8 cellular contexts compared by ENCODE assay signal in the genomic region with DNA sequence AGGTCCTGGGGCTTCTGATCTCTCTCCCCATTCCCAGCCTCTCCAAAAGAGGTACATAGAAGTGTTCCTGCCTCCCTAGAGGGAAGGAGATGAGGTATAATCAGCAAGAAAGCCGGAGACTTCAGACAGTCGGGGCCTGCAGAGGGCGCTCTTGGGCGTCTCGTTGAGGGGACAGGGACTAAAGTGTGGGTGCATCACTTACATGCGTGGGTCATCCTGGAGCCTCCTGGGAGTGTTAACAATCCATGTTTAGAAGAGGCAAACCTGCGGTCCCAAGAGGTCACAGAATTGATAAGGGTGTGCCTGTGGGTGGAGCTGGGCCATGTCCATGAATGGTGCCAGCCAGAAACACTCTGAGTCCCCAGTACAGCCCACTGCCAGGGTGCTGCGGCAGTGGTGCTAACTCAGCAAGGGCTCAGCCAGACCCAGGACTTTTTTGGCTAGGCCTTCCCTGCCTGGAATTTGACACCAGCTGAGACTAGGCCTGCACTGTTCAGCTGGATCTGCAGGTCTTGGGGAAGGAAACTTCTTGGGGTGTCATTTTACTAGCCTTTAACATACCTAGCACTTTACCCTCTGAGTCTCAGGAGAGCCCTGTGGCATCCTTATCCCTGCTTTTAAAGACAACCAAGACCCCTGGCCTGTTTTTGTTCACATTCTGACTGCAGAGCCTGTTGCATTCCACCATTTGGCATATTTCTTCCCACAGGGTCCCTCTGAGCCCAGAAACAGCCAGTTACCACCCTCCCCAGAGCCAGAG. TPM values are rescaled to one million over a fixed set of nuclear protein-coding genes. Genes with fewer than 3 reads are reported as not detected.
DNase-seq lines count a peak whose midpoint lies in the region; ATAC-seq and TF ChIP-seq lines count a peak whose summit lies in the region.

No MANE protein-coding gene starts in this region.

- H3K27me3 ChIP-seq in heart right ventricle (no peaks in the 10 kb centered on the region), Peyer's patch (no peaks in the 10 kb centered on the region)

- TF ChIP-seq CTCF in heart right ventricle (IDR thresholded peaks at IDR 0.05) (peak in 7 of 9 donors; percentile 10 to 48 (median 41)), Peyer's patch (IDR thresholded peaks at IDR 0.05) (peak in 3 of 6 experiments; percentile 20 to 34 (median 24))

- H3K9me3 ChIP-seq in heart right ventricle: no peaks in the 10 kb centered on the region
- no peaks in the 10 kb centered on the region for H3K9me3 ChIP-seq in Peyer's patch

- no peak for TF ChIP-seq POLR2A in Peyer's patch (IDR thresholded peaks at IDR 0.05)

- intact Hi-C loops in heart right ventricle (cut with DNase I): loop anchor here in 3 of 10 donors (5.0 to 10.0 kb wide), 2 partner anchors 49 to 52 kb away; no protein-coding TSS in a partner anchor

- H3K4me1 ChIP-seq in heart right ventricle (peaks cover 0 to 64% (median 54%) of the 10 kb centered on the region in 9 donors), Peyer's patch (peaks cover 0 to 16% (median 8%) of the 10 kb centered on the region in 4 donors)

- peak in 7 of 8 donors; percentile 29 to 74 (median 52) for ATAC-seq in heart right ventricle
- no peak for ATAC-seq in HG03442 (IDR thresholded peaks at IDR 0.05; ENCODE audit: unreplicated experiment)

- peak overlapping the region in 4 of 10 donors; percentile 1 to 52 (median 32) for H3K27ac ChIP-seq in heart right ventricle
- H3K27ac ChIP-seq in Peyer's patch: no peak overlapping the region

- DNase-seq in Daoy (ENCODE audit: low read depth) (peak; percentile 23), NAMALWA (ENCODE audit: low spot score) (peak; percentile 52), heart right ventricle (peak in 1 of 2 donors; percentile 41), Peyer's patch (no peak), NCI-H345 (lab: John Stamatoyannopoulos, UW) (no peak)
- peak; percentile 49 for DNase-seq in activated naive CD4-positive, alpha-beta T cell treated with Interleukin-2 at 50 U/mL for 16 hours
- peak; percentile 33 for DNase-seq in stimulated activated CD8-positive, alpha-beta memory T cell treated with anti-CD3 and anti-CD28 coated beads, Interleukin-7, amount 100 ng/mL, for 24 hours (ENCODE audit: low read depth)

- no peak overlapping the region for H3K4me3 ChIP-seq in heart right ventricle
- no peak overlapping the region for H3K4me3 ChIP-seq in Peyer's patch

- H3K36me3 ChIP-seq in heart right ventricle (peaks cover 0 to 49% (median 8%) of the 10 kb centered on the region in 9 donors), Peyer's patch (peaks cover 0 to 42% (median 0%) of the 10 kb centered on the region in 3 donors)

- WGBS in heart right ventricle, 2 donors: 50 to 51% methylated on average over 8 of the region's 8 CpGs

RNA-seq across cellular contexts. Expression of a gene that starts 5.5 kb away (rescaled TPM):
- 50.1 and 98.6 TPM in 2 replicates for total RNA-seq in Daoy (2014; rRNA removed; shearing (Covaris generic))
- total RNA-seq in heart right ventricle (1 to 10 TPM; 2.3 to 6.1 (median 4.0) TPM), Peyer's patch (10 to 100 TPM; 36.3 to 54.2 (median 38.8) TPM)
- 10 to 100 TPM; 12.7 to 26.4 TPM for polyA plus RNA-seq in heart right ventricle

RNA-seq across cellular contexts. Expression of a gene that starts 8.3 kb away (rescaled TPM):
- 0.29 and 7.1 TPM in 2 replicates for total RNA-seq in Daoy (2014; rRNA removed; shearing (Covaris generic))
- total RNA-seq in heart right ventricle (under 1 TPM in 6 of 10 donors, not detected in 4; 0.11 to 0.35 (median 0.28) TPM), Peyer's patch (1 to 10 TPM in 1 of 4 donors, under 1 TPM in 1, not detected in 2; 0.80 to 2.6 TPM)
- polyA plus RNA-seq in heart right ventricle: 1 to 10 TPM in 1 of 2 donors, under 1 TPM in 1; 0.19 to 1.2 TPM

RNA-seq across cellular contexts. Expression of a gene that starts 17.8 kb away (rescaled TPM):
- total RNA-seq in Daoy (2014; rRNA removed; shearing (Covaris generic)): 53.8 and 79.6 TPM in 2 replicates
- total RNA-seq in heart right ventricle: 10 to 100 TPM; 10.8 to 41.0 (median 18.2) TPM
- polyA plus RNA-seq in heart right ventricle: 100 to 1,000 TPM in 1 of 2 donors, 10 to 100 TPM in 1; 17.6 to 325 TPM
- 10 to 100 TPM; 14.9 to 49.2 (median 30.0) TPM for total RNA-seq in Peyer's patch

RNA-seq across cellular contexts. Expression of a gene that starts 41.5 kb away (rescaled TPM):
- total RNA-seq in Daoy (2014; rRNA removed; shearing (Covaris generic)): 21.2 and 23.8 TPM in 2 replicates
- 10 to 100 TPM; 20.4 to 31.0 (median 25.8) TPM for total RNA-seq in heart right ventricle
- polyA plus RNA-seq in heart right ventricle: 10 to 100 TPM; 18.4 to 31.9 TPM
- 100 to 1,000 TPM in 1 of 4 donors, 10 to 100 TPM in 3; 55.0 to 131 (median 92.4) TPM for total RNA-seq in Peyer's patch

RNA-seq across cellular contexts. Expression of a gene that starts 56.8 kb away (rescaled TPM):
- total RNA-seq in Daoy (2014; rRNA removed; shearing (Covaris generic)): 62.9 and 69.3 TPM in 2 replicates
- total RNA-seq in heart right ventricle (10 to 100 TPM; 43.1 to 61.3 (median 49.5) TPM), Peyer's patch (10 to 100 TPM; 42.1 to 69.7 (median 50.1) TPM)
- polyA plus RNA-seq in heart right ventricle: 10 to 100 TPM; 52.1 to 63.6 TPM

Comparison
In these comparisons a context has a peak if more than half of its experiments do, and no peak if none do; other contexts are left out.
1. DNase-seq: peak in Daoy (single experiment), NAMALWA (single experiment), activated naive CD4-positive, alpha-beta T cell treated with Interleukin-2 at 50 U/mL for 16 hours (single experiment) and stimulated activated CD8-positive, alpha-beta memory T cell treated with anti-CD3 and anti-CD28 coated beads, Interleukin-7, amount 100 ng/mL, for 24 hours (single experiment); none in Peyer's patch (0 of 3) and NCI-H345 (single experiment).